Comparison of ENCODE assay signal across 16 cellular contexts in genomic region chr2:85246348-85246747, GRCh38.
DNase-seq lines count a peak whose midpoint lies in the region; ATAC-seq and TF ChIP-seq lines count a peak whose summit lies in the region.
"Had no signal": no experiment of that assay in that cellular context is flagged by ENCODE, and none has a peak within 500 bp of the region (broad histone marks: within the 10 kb centered on the region; RNA-seq: fewer than 3 reads in every experiment).

No MANE protein-coding gene starts in this region.

- H4K91ac ChIP-seq in H9 (ENCODE audit: insufficient read length, low read depth, low read length) = no peak overlapping the region

- H3K4me1 ChIP-seq in H9 (ENCODE audit: insufficient read depth, low read length) = peaks cover 51% of the 10 kb centered on the region

- no peak overlapping the region for H3K23ac ChIP-seq in H9 (ENCODE audit: insufficient read length, low read depth, low read length)

- H3K27me3 Mint-ChIP-seq in H9 (ENCODE audit: low read depth) (peaks cover 1% of the 10 kb centered on the region; the same call in 1 of the 2 replicates), type B pancreatic cell (no peaks in the 10 kb centered on the region)

- H2BK120ac ChIP-seq in H9 (ENCODE audit: low read depth, low read length, poor library complexity, severe bottlenecking) = no peak overlapping the region

- peak overlapping the region; percentile 27 for H3K4me2 ChIP-seq in H9 (ENCODE audit: insufficient read depth, insufficient read length, low read length)

- no peak overlapping the region for H3K14ac ChIP-seq in H9 (ENCODE audit: insufficient read depth, low read length)

- no peak overlapping the region for H3K4me3 ChIP-seq in AG10803 (ENCODE audit: low read length)
- H3K4me3 ChIP-seq: dorsolateral prefrontal cortex, SJCRH30 had no signal

- TF ChIP-seq CTCF in AG10803 (conservative IDR thresholded peaks at IDR 0.05; ENCODE audit: low read length) = no peak
- no peak for TF ChIP-seq CTCF in H9 (conservative IDR thresholded peaks at IDR 0.05)
- no peak for TF ChIP-seq CTCF in type B pancreatic cell (conservative IDR thresholded peaks at IDR 0.05)

- no peak overlapping the region for H3K4ac ChIP-seq in H9 (ENCODE audit: low read depth, low read length)

- no peak overlapping the region for H3K9ac ChIP-seq in H9 (ENCODE audit: extremely low read depth, insufficient read length, low read length)

- H3T11ph ChIP-seq in H9 (ENCODE audit: low read length) = no peak overlapping the region

- WGBS in H9 (ENCODE audit: extremely low coverage, insufficient read length, low lambda C conversion rate) = no CpG with 5 or more reads among the region's 5 CpGs

- peaks cover 18% of the 10 kb centered on the region for H3K79me1 ChIP-seq in H9 (ENCODE audit: insufficient read depth, low read depth, low read length, poor library complexity, severe bottlenecking)

- H3K18ac ChIP-seq in H9 (ENCODE audit: insufficient read length, low read depth, low read length) = no peak overlapping the region

- peaks cover 27% of the 10 kb centered on the region; the same call in 1 of the 2 replicates for H3K79me2 ChIP-seq in H9 (ENCODE audit: insufficient read depth, low read length)

- H3K56ac ChIP-seq in H9 (ENCODE audit: insufficient read length, low read depth, low read length) = no peak overlapping the region

- H2BK5ac ChIP-seq in H9 (ENCODE audit: insufficient read length, low read length) = no peak overlapping the region

- H2BK12ac ChIP-seq in H9 (ENCODE audit: insufficient read length, low read depth, low read length) = no peak overlapping the region

- peak overlapping the region; percentile 72 for H3K27ac ChIP-seq in H9 (ENCODE audit: insufficient read length, low read depth, low read length)
- H3K27ac ChIP-seq: SJCRH30 had no signal

- H3K4me1 Mint-ChIP-seq in H9 (peaks cover 85 to 88% of the 10 kb centered on the region in 2 experiments), type B pancreatic cell (ENCODE audit: unreplicated experiment) (peaks cover 70% of the 10 kb centered on the region)

- H3K27ac Mint-ChIP-seq in H9 (peak overlapping the region; percentile 32 to 95 (median 93); a peak in 6 of 7 replicates), type B pancreatic cell (no peak overlapping the region)
- H3K27ac Mint-ChIP-seq: stimulated activated naive CD8-positive, alpha-beta T cell treated with anti-CD3 and anti-CD28 coated beads, Interleukin-15, Interleukin-2, amounts not matched to agents 100 ng/mL and 50 ng/mL, for 24 hours had no signal

- no peak overlapping the region for H4K8ac ChIP-seq in H9 (replicated peaks; ENCODE audit: insufficient read length, low read depth, low read length)

- peak; percentile 40 for DNase-seq in AG10803 (ENCODE audit: low read depth)
- DNase-seq in H9 = no peak
- peak; percentile 51 for DNase-seq in mesenteric fat pad (ENCODE audit: low spot score)
- DNase-seq in NCI-H1048 (lab: John Stamatoyannopoulos, UW) = no peak
- DNase-seq in type B pancreatic cell (ENCODE audit: extremely low spot score, unreplicated experiment) = no peak
- DNase-seq: activated CD8-positive, alpha-beta memory T cell treated with anti-CD3 and anti-CD28 coated beads for 24 hours; activated gamma-delta T cell treated with Interleukin-2 at 50 U/mL for 16 hours; dorsolateral prefrontal cortex; mammary epithelial cell; NCI-H1436 treated with DMSO at 0.1 percent for 48 hours; occipital lobe; SJCRH30 had no signal

- H2AFZ ChIP-seq in H9 (ENCODE audit: low read length) = no peak overlapping the region

- H3K4me3 Mint-ChIP-seq in H9 (peak overlapping the region in 1 of 2 experiments; percentile 33; a peak in 1 of 5 replicates), type B pancreatic cell (no peak overlapping the region)
- H3K4me3 Mint-ChIP-seq: stimulated activated naive CD8-positive, alpha-beta T cell treated with anti-CD3 and anti-CD28 coated beads, Interleukin-15, Interleukin-2, amounts not matched to agents 100 ng/mL and 50 ng/mL, for 24 hours had no signal

- H3K36me3 Mint-ChIP-seq in H9 (ENCODE audit: insufficient read depth in 1 of 3, low read depth in 3 of 3) = peaks cover 11 to 13% (median 12%) of the 10 kb centered on the region in 3 experiments; a peak in 6 of 7 replicates
- peaks cover 13% of the 10 kb centered on the region for H3K36me3 Mint-ChIP-seq in type B pancreatic cell

- H2BK15ac ChIP-seq in H9 (ENCODE audit: low read depth, low read length) = no peak overlapping the region

- no peak overlapping the region for H2AK5ac ChIP-seq in H9 (ENCODE audit: insufficient read length, low read length)

- H3K27me3 ChIP-seq in H9 (ENCODE audit: insufficient read depth, low read length) = no peaks in the 10 kb centered on the region
- H3K27me3 ChIP-seq: dorsolateral prefrontal cortex, SJCRH30 had no signal

- H3K9me3 Mint-ChIP-seq in H9 (peaks cover 0 to 2% of the 10 kb centered on the region in 2 experiments; a peak in 1 of 5 replicates), type B pancreatic cell (no peaks in the 10 kb centered on the region)
- H3K9me3 Mint-ChIP-seq: stimulated activated naive CD8-positive, alpha-beta T cell treated with anti-CD3 and anti-CD28 coated beads, Interleukin-15, Interleukin-2, amounts not matched to agents 100 ng/mL and 50 ng/mL, for 24 hours had no signal

- H3K9me3 ChIP-seq in H9 (ENCODE audit: control insufficient read depth, low read depth, low read length) = no peaks in the 10 kb centered on the region
- H3K9me3 ChIP-seq: SJCRH30 had no signal

- H2BK20ac ChIP-seq in H9 (ENCODE audit: low read depth, low read length, poor library complexity, severe bottlenecking) = no peak overlapping the region

- H4K20me1 ChIP-seq in H9 (ENCODE audit: control insufficient read depth, insufficient read depth, insufficient read length) = no peaks in the 10 kb centered on the region

- peaks cover 3% of the 10 kb centered on the region for H3K23me2 ChIP-seq in H9 (ENCODE audit: insufficient read length, low read depth, low read length, poor library complexity, severe bottlenecking)

- H4K5ac ChIP-seq in H9 (ENCODE audit: insufficient read length, low read depth, low read length) = no peak overlapping the region

- peak; percentile 46 for ATAC-seq in SK-N-SH treated with all-trans-retinoic acid at 6 μM for 48 hours
- ATAC-seq in esophagus mucosa = no peak
- ATAC-seq in GM21619 (IDR thresholded peaks at IDR 0.05; ENCODE audit: unreplicated experiment) = no peak

TF ChIP-seq in SK-N-SH treated with all-trans-retinoic acid at 6 μM for 48 hours, 23 proteins besides CTCF, POLR2A, EP300 and RAD21:
- TF ChIP-seq TCF4 (CRISPR knock-in tag; IDR thresholded peaks at IDR 0.05; ENCODE audit: borderline replicate concordance) = peak; percentile 58; the same call in 1 of the 2 replicates
- no peak for TF ChIP-seq CREB5 (CRISPR knock-in tag; IDR thresholded peaks at IDR 0.05; ENCODE audit: low read depth)
- TF ChIP-seq TSHZ2 (CRISPR knock-in tag; IDR thresholded peaks at IDR 0.05) = 0 out of 2 replicates have a peak, but pooled peaks have one; percentile 23

Comparison
In these comparisons a context has a peak if more than half of its experiments do, and no peak if none do; other contexts are left out.
1. DNase-seq: peak in AG10803 (single experiment) and mesenteric fat pad (single experiment); none in H9 (single experiment), NCI-H1048 (single experiment) and type B pancreatic cell (single experiment).